ENCODE assay signal across 9 cellular contexts in genomic region chr11:9755561-9755960, GRCh38.
DNase-seq lines count a peak whose midpoint lies in the region; ATAC-seq and TF ChIP-seq lines count a peak whose summit lies in the region.
"Had no signal": no experiment of that assay in that cellular context is flagged by ENCODE, and none has a peak within 500 bp of the region (broad histone marks: within the 10 kb centered on the region; RNA-seq: fewer than 3 reads in every experiment).

No MANE protein-coding gene starts in this region.

- H3K4me1 Mint-ChIP-seq in activated T-helper 2 cell treated with anti-CD3 and anti-CD28 coated beads, Interferon-gamma antibody, Interleukin-2, Interleukin-4, amounts not matched to agents 10 μg/mL and 5 μg/mL and 100 μg/mL, durations not matched to agents 14 hours and 24 hours and 36 hours (ENCODE audit: low read depth), result peaks cover 40% of the 10 kb centered on the region

- H3K27me3 ChIP-seq in GM23248 (replicated peaks; ENCODE audit: insufficient read depth) (no peaks in the 10 kb centered on the region), RWPE2 (ENCODE audit: insufficient read depth, poor library complexity, severe bottlenecking) (no peaks in the 10 kb centered on the region), esophagus squamous epithelium (no peaks in the 10 kb centered on the region)

- peaks cover 61% of the 10 kb centered on the region for H3K4me1 ChIP-seq in GM23248 (ENCODE audit: insufficient read depth)
- peaks cover 48% of the 10 kb centered on the region for H3K4me1 ChIP-seq in RWPE2 (ENCODE audit: insufficient read depth, poor library complexity, severe bottlenecking)
- H3K4me1 ChIP-seq in esophagus squamous epithelium, result peaks cover 43 to 80% (median 50%) of the 10 kb centered on the region in 3 donors

- H3K9ac ChIP-seq in GM23248, result no peak overlapping the region

- H3K79me2 ChIP-seq in GM23248 (ENCODE audit: insufficient read depth), result no peaks in the 10 kb centered on the region

- no peaks in the 10 kb centered on the region for H3K9me3 ChIP-seq in GM23248 (ENCODE audit: low read depth)
- no peaks in the 10 kb centered on the region for H3K9me3 ChIP-seq in RWPE2 (ENCODE audit: severe bottlenecking)
- no peaks in the 10 kb centered on the region for H3K9me3 ChIP-seq in esophagus squamous epithelium

- TF ChIP-seq POLR2A in esophagus squamous epithelium (IDR thresholded peaks at IDR 0.05), result no peak

- TF ChIP-seq CTCF in RWPE2 (IDR thresholded peaks at IDR 0.05; ENCODE audit: poor library complexity, severe bottlenecking) (no peak), esophagus squamous epithelium (IDR thresholded peaks at IDR 0.05) (no peak)

- no peaks in the 10 kb centered on the region for H3K36me3 Mint-ChIP-seq in activated T-helper 2 cell treated with anti-CD3 and anti-CD28 coated beads, Interferon-gamma antibody, Interleukin-2, Interleukin-4, amounts not matched to agents 10 μg/mL and 5 μg/mL and 100 μg/mL, durations not matched to agents 14 hours and 24 hours and 36 hours (ENCODE audit: low read depth)

- H3K36me3 ChIP-seq in GM23248 (ENCODE audit: low read depth) (peaks cover 13% of the 10 kb centered on the region; the same call in 1 of the 2 replicates), RWPE2 (ENCODE audit: low read depth) (peaks cover 8% of the 10 kb centered on the region; the same call in 1 of the 2 replicates), esophagus squamous epithelium (peaks cover 0 to 10% (median 5%) of the 10 kb centered on the region in 3 donors)

- intact Hi-C loops in esophagus squamous epithelium (cut with DNase I) (loop anchor here (5.0 to 10.0 kb wide), 2 partner anchors 217 to 569 kb away; no protein-coding TSS in a partner anchor), posterior vena cava (cut with DNase I) (loop anchor here (5.0 to 10.0 kb wide), 6 partner anchors 141 to 1839 kb away; partner anchors contain the start of gene ADM (in 1 of the 2))
- intact Hi-C loops in activated T-helper 2 cell treated with anti-CD3 and anti-CD28 coated beads, Interferon-gamma antibody, Interleukin-2, Interleukin-4, amounts not matched to agents 10 μg/mL and 5 μg/mL and 100 μg/mL, durations not matched to agents 14 hours and 24 hours and 36 hours (cut with micrococcal nuclease), result loop anchor here (5.0 kb wide), 2 partner anchors 452 to 702 kb away; partner anchors contain the start of gene AMPD3

- no peak overlapping the region for H3K4me2 ChIP-seq in GM23248 (ENCODE audit: unreplicated experiment)

- no peak overlapping the region for H3K27ac Mint-ChIP-seq in activated T-helper 2 cell treated with anti-CD3 and anti-CD28 coated beads, Interferon-gamma antibody, Interleukin-2, Interleukin-4, amounts not matched to agents 10 μg/mL and 5 μg/mL and 100 μg/mL, durations not matched to agents 14 hours and 24 hours and 36 hours

- H3K27ac ChIP-seq in GM23248 (peak overlapping the region; percentile 28; the same call in 1 of the 2 replicates), RWPE2 (ENCODE audit: poor library complexity, severe bottlenecking) (peak overlapping the region; percentile 4), esophagus squamous epithelium (peak overlapping the region in 3 of 4 donors; percentile 31 to 94 (median 91)), skin epidermis (peak overlapping the region in 14 of 21 experiments; percentile 0 to 98 (median 42))

- H3F3A ChIP-seq in GM23248 (ENCODE audit: insufficient read depth), result peaks cover 63% of the 10 kb centered on the region

- H4K20me1 ChIP-seq in GM23248 (ENCODE audit: insufficient read depth), result no peaks in the 10 kb centered on the region

- H2AFZ ChIP-seq in GM23248, result no peak overlapping the region

- H3K27me3 Mint-ChIP-seq in activated T-helper 2 cell treated with anti-CD3 and anti-CD28 coated beads, Interferon-gamma antibody, Interleukin-2, Interleukin-4, amounts not matched to agents 10 μg/mL and 5 μg/mL and 100 μg/mL, durations not matched to agents 14 hours and 24 hours and 36 hours (ENCODE audit: low read depth), result no peaks in the 10 kb centered on the region
- H3K27me3 Mint-ChIP-seq: stimulated activated naive CD8-positive, alpha-beta T cell treated with anti-CD3 and anti-CD28 coated beads, Interleukin-15, Interleukin-2, amounts not matched to agents 100 ng/mL and 50 ng/mL, for 24 hours had no signal

- no peak overlapping the region for H3K4me3 Mint-ChIP-seq in activated T-helper 2 cell treated with anti-CD3 and anti-CD28 coated beads, Interferon-gamma antibody, Interleukin-2, Interleukin-4, amounts not matched to agents 10 μg/mL and 5 μg/mL and 100 μg/mL, durations not matched to agents 14 hours and 24 hours and 36 hours (ENCODE audit: low read depth)
- H3K4me3 Mint-ChIP-seq: stimulated activated naive CD8-positive, alpha-beta T cell treated with anti-CD3 and anti-CD28 coated beads, Interleukin-15, Interleukin-2, amounts not matched to agents 100 ng/mL and 50 ng/mL, for 24 hours had no signal

- H3K9me3 Mint-ChIP-seq in activated T-helper 2 cell treated with anti-CD3 and anti-CD28 coated beads, Interferon-gamma antibody, Interleukin-2, Interleukin-4, amounts not matched to agents 10 μg/mL and 5 μg/mL and 100 μg/mL, durations not matched to agents 14 hours and 24 hours and 36 hours, result no peaks in the 10 kb centered on the region
- H3K9me3 Mint-ChIP-seq: stimulated activated naive CD8-positive, alpha-beta T cell treated with anti-CD3 and anti-CD28 coated beads, Interleukin-15, Interleukin-2, amounts not matched to agents 100 ng/mL and 50 ng/mL, for 24 hours had no signal

- no peaks in the 10 kb centered on the region for H3K9me2 ChIP-seq in GM23248 (ENCODE audit: insufficient read depth)

- H3K4me3 ChIP-seq in GM23248 (no peak overlapping the region), RWPE2 (ENCODE audit: severe bottlenecking) (no peak overlapping the region), esophagus squamous epithelium (no peak overlapping the region), skin epidermis (no peak overlapping the region)

- ATAC-seq in RWPE2 (ENCODE audit: low read depth), result no peak
- ATAC-seq: esophagus mucosa had no signal

- WGBS in GM23248 (ENCODE audit: low coverage in 1 of 2, low lambda C conversion rate in 2 of 2, missing lambda C conversion rate in 2 of 2), 2 experiments, result 57 to 79% methylated on average over 3 to 4 of the region's 4 CpGs
- WGBS in esophagus squamous epithelium, 2 donors, result 76 to 79% methylated on average over 3 to 4 of the region's 4 CpGs

- DNase-seq in GM23248, result peak; percentile 53
- DNase-seq in RWPE2 (ENCODE audit: low spot score), result no peak
- DNase-seq in esophagus squamous epithelium (lab: John Stamatoyannopoulos, UW), result no peak
- DNase-seq in pons (ENCODE audit: low spot score), result no peak
- DNase-seq in posterior vena cava (ENCODE audit: low spot score), result no peak
- no peak for DNase-seq in activated T-helper 2 cell treated with anti-CD3 and anti-CD28 coated beads, Interferon-gamma antibody, Interleukin-2, Interleukin-4, amounts not matched to agents 10 μg/mL and 5 μg/mL and 100 μg/mL, durations not matched to agents 14 hours and 24 hours and 36 hours (ENCODE audit: low spot score)

- in situ Hi-C loops in GM23248 (cut with MboI), result loop anchor here (10.0 kb wide), 1 partner anchor 559 kb away; no protein-coding TSS in a partner anchor

Comparison
In these comparisons a context has a peak if more than half of its experiments do, and no peak if none do; other contexts are left out.
1. H3K27ac ChIP-seq: peak in every context shown above with its lines; median percentile 91 in esophagus squamous epithelium; 42 in skin epidermis; 28 in GM23248; 4 in RWPE2.